In genomic region chr6:33416386-33417126, GRCh38 we compare ENCODE assay signal across 1 cellular context.
TF ChIP-seq lines count a peak whose summit lies in the region.

No MANE protein-coding gene starts in this region.

TF ChIP-seq in HCT116, 20 proteins besides CTCF, POLR2A, EP300 and RAD21 (continued from another document):
- no peak for TF ChIP-seq REST (IDR thresholded peaks at IDR 0.05; ENCODE audit: low read depth)
- no peak for TF ChIP-seq EZH2phosphoT487 (IDR thresholded peaks at IDR 0.05; ENCODE audit: borderline replicate concordance)
- TF ChIP-seq SIN3A (IDR thresholded peaks at IDR 0.05; ENCODE audit: low read depth), result no peak
- TF ChIP-seq EZH2 (IDR thresholded peaks at IDR 0.05), result no peak
- TF ChIP-seq EGR1 (IDR thresholded peaks at IDR 0.05; ENCODE audit: low read depth), result no peak
- no peak for TF ChIP-seq MAX (IDR thresholded peaks at IDR 0.05)
TF ChIP-seq in HCT116: peak in this region for 0.
